ENCODE assay signal across 9 cellular contexts in the genomic region with DNA sequence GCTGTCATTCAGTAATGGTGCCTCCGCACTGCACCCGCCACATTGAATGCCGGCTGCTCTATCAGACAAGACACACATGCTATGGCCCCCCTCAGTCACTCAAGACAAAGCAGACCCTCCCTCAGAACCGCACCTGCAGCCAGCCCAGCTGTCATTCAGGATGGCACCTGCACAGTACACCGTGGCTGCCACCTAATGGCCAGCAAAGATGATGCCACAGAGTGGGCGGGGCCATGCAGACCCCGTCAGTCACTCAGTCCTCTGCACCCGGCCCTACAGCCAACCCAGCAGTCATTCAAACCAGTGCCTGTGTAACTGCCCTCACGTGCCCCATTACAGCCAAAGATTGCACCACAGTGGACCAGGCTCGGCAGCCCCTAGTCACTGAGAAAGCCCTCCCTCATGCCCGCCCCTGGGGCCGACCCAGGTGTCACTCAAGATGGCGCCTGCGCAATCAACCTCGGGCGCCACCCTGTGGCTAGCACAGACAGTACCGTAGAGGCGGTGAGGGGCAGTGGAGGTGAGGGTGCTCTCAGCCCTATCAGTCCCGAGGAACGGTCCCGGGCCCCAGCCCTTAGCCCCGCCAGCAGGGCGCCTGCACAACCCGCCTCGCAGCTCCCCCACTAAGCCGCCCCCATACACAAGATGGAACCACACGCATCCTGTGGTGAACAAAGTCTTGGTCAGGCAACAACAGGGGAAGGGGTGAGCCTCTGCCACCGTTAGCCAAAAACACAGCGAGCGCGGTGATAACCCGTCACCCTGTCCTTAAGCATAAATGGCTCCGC. TPM values are rescaled to one million over a fixed set of nuclear protein-coding genes. Genes with fewer than 3 reads are reported as not detected.
A peak's percentile ranks its signal among the peaks of the same experiment; 100 is the strongest.
DNase-seq lines count a peak whose midpoint lies in the region; ATAC-seq and TF ChIP-seq lines count a peak whose summit lies in the region.
"Had no signal": no experiment of that assay in that cellular context is flagged by ENCODE, and none has a peak within 500 bp of the region (broad histone marks: within the 10 kb centered on the region; RNA-seq: fewer than 3 reads in every experiment).

No MANE protein-coding gene starts in this region.

- in situ Hi-C loops in mammary epithelial cell (cut with MboI; ENCODE audit: low sequenced_read_pairs in 2 of 2) = no loop called here

- no peak overlapping the region for H3K27ac ChIP-seq in mammary epithelial cell (ENCODE audit: insufficient read depth, low read depth, low read length)
- peak overlapping the region; percentile 51 to 85 for H3K27ac ChIP-seq in left lung
- H3K27ac ChIP-seq in suprapubic skin = peak overlapping the region; percentile 81
- H3K27ac ChIP-seq in CD4-positive, alpha-beta memory T cell (ENCODE audit: low read depth, low read length) = no peak overlapping the region

- H3K27ac Mint-ChIP-seq in CD4-positive, alpha-beta memory T cell = no peak overlapping the region

- CTCF ChIA-PET in mammary epithelial cell (lab: Charles Lee; ENCODE audit: low non-redundant PET) = no interaction called here
- CTCF ChIA-PET in CD4-positive, alpha-beta memory T cell (lab: Charles Lee; ENCODE audit: partially characterized antibody) = no interaction called here

- no TSS peak for BruUV-seq in mammary epithelial cell (replicated peaks; lab: Mats Ljungman, UMichigan)

- POLR2A ChIA-PET in CD4-positive, alpha-beta memory T cell (lab: Charles Lee; ENCODE audit: partially characterized antibody) = no interaction called here

- intact Hi-C loops in mammary epithelial cell (cut with micrococcal nuclease) = no loop called here
- intact Hi-C loops in left lung (cut with DNase I) = no loop called here
- intact Hi-C loops in CD4-positive, alpha-beta memory T cell (cut with micrococcal nuclease) = no loop called here

- H2AFZ ChIP-seq in mammary epithelial cell (ENCODE audit: low read depth, low read length) = no peak overlapping the region

- WGBS in mammary epithelial cell (ENCODE audit: low coverage, missing lambda C conversion rate) = 40% methylated on average over 11 of the region's 33 CpGs
- 36% methylated on average over 11 of the region's 33 CpGs for WGBS in suprapubic skin

- peaks cover 9 to 74% (median 59%) of the 10 kb centered on the region in 8 donors for H3K9me3 Mint-ChIP-seq in CD4-positive, alpha-beta memory T cell

- H4K20me1 ChIP-seq in mammary epithelial cell (ENCODE audit: insufficient read depth, low read length) = no peaks in the 10 kb centered on the region

- TF ChIP-seq POLR2A in suprapubic skin (IDR thresholded peaks at IDR 0.05) = no peak

- TF ChIP-seq EP300 in suprapubic skin (IDR thresholded peaks at IDR 0.05) = no peak

- H3K36me3 Mint-ChIP-seq in CD4-positive, alpha-beta memory T cell = peaks cover 15 to 24% of the 10 kb centered on the region in 2 donors

- H3K4me1 ChIP-seq in mammary epithelial cell (ENCODE audit: insufficient read depth, low read length) = no peaks in the 10 kb centered on the region
- no peaks in the 10 kb centered on the region for H3K4me1 ChIP-seq in left lung
- H3K4me1 ChIP-seq in suprapubic skin = peaks cover 13% of the 10 kb centered on the region
- H3K4me1 ChIP-seq in CD4-positive, alpha-beta memory T cell (ENCODE audit: insufficient read depth, low read length) = no peaks in the 10 kb centered on the region

- dilution Hi-C loops in mammary epithelial cell (cut with HindIII; ENCODE audit: low sequenced_read_pairs) = no loop called here

- H3K9ac ChIP-seq in mammary epithelial cell (ENCODE audit: insufficient read depth, low read length) = no peak overlapping the region

- H3K36me3 ChIP-seq in mammary epithelial cell (ENCODE audit: insufficient read depth, low read length) (no peaks in the 10 kb centered on the region), left lung (no peaks in the 10 kb centered on the region), suprapubic skin (no peaks in the 10 kb centered on the region)
- no peaks in the 10 kb centered on the region for H3K36me3 ChIP-seq in CD4-positive, alpha-beta memory T cell (ENCODE audit: insufficient read depth, low read length)

- H3K27me3 Mint-ChIP-seq in CD4-positive, alpha-beta memory T cell = peaks cover 0 to 2% of the 10 kb centered on the region in 2 donors

- peaks cover 0 to 3% (median under 1%) of the 10 kb centered on the region in 4 donors for H3K4me1 Mint-ChIP-seq in CD4-positive, alpha-beta memory T cell

- H3K4me3 ChIP-seq in mammary epithelial cell (replicated peaks in 1 of 3; ENCODE audit: insufficient read depth in 1 of 3, low read depth in 2 of 3, low read length in 3 of 3) = no peak overlapping the region
- peak overlapping the region; percentile 35 to 37 for H3K4me3 ChIP-seq in left lung
- peak overlapping the region; percentile 49 for H3K4me3 ChIP-seq in suprapubic skin
- H3K4me3 ChIP-seq in CD4-positive, alpha-beta memory T cell (ENCODE audit: low read length in 2 of 2) = peak overlapping the region in 1 of 2 donors; percentile 19

- H3K27me3 ChIP-seq in mammary epithelial cell (ENCODE audit: insufficient read depth, low read length) = no peaks in the 10 kb centered on the region
- H3K27me3 ChIP-seq in left lung = peaks cover 0 to 49% of the 10 kb centered on the region in 2 donors
- no peaks in the 10 kb centered on the region for H3K27me3 ChIP-seq in suprapubic skin
- no peaks in the 10 kb centered on the region for H3K27me3 ChIP-seq in CD4-positive, alpha-beta memory T cell (ENCODE audit: insufficient read depth, low read length)

- ATAC-seq in left lung = peak; percentile 58
- no peak for ATAC-seq in HG03025 (IDR thresholded peaks at IDR 0.05; ENCODE audit: low FRiP score, unreplicated experiment)
- no peak for ATAC-seq in HG02759 (IDR thresholded peaks at IDR 0.05; ENCODE audit: unreplicated experiment)

- H3K9me3 ChIP-seq in mammary epithelial cell (replicated peaks; ENCODE audit: insufficient read depth, low read length) (peaks cover 36% of the 10 kb centered on the region), left lung (peaks cover 0 to 51% of the 10 kb centered on the region in 2 donors), suprapubic skin (no peaks in the 10 kb centered on the region)
- no peaks in the 10 kb centered on the region for H3K9me3 ChIP-seq in CD4-positive, alpha-beta memory T cell (ENCODE audit: control insufficient read depth in 1 of 2, low read length in 2 of 2)

- H3K79me2 ChIP-seq in mammary epithelial cell (ENCODE audit: insufficient read depth, low read length) = no peaks in the 10 kb centered on the region

- DNase-seq in mammary epithelial cell = peak; percentile 2
- peak; percentile 75 to 88 for DNase-seq in left lung
- DNase-seq in suprapubic skin (ENCODE audit: low spot score in 2 of 2) = peak; percentile 82 to 83
- DNase-seq in foreskin melanocyte = no peak
- DNase-seq in CD4-positive, alpha-beta memory T cell = no peak
- DNase-seq: SW 1271 had no signal

- TF ChIP-seq CTCF in LNCAP (IDR thresholded peaks at IDR 0.05) = peak; percentile 45
- no peak for TF ChIP-seq CTCF in mammary epithelial cell (conservative IDR thresholded peaks at IDR 0.05 in 1 of 2, IDR thresholded peaks at IDR 0.05 in 1 of 2; ENCODE audit: extremely low read depth in 1 of 2, insufficient read depth in 1 of 2, low read depth in 1 of 2, low read length in 2 of 2)
- TF ChIP-seq CTCF in left lung (IDR thresholded peaks at IDR 0.05) = peak in 1 of 2 donors; percentile 21
- TF ChIP-seq CTCF in suprapubic skin (IDR thresholded peaks at IDR 0.05) = peak; percentile 14 to 46

- H3K4me2 ChIP-seq in mammary epithelial cell (ENCODE audit: insufficient read depth, low read depth, low read length) = no peak overlapping the region

- peak overlapping the region in 2 of 8 donors; percentile 24 to 63 for H3K4me3 Mint-ChIP-seq in CD4-positive, alpha-beta memory T cell

RNA-seq across cellular contexts. Expression of a gene that starts 2.4 kb away (rescaled TPM):
- total RNA-seq in mammary epithelial cell (1 to 10 TPM in 1 of 2 donors, under 1 TPM in 1; 0.07 to 3.2 TPM), left lung (1 to 10 TPM; 6.3 to 6.9 TPM), suprapubic skin (10 to 100 TPM in 1 of 4 donors, 1 to 10 TPM in 3; 4.0 to 11.5 (median 5.8) TPM)
- not detected for polyA plus RNA-seq in mammary epithelial cell
- polyA minus RNA-seq in mammary epithelial cell = not detected
- total RNA-seq in CD4-positive, alpha-beta memory T cell = not detected
- not detected for polyA plus RNA-seq in CD4-positive, alpha-beta memory T cell

RNA-seq across cellular contexts. Expression of a gene that starts 2.4 kb away (rescaled TPM):
- total RNA-seq in mammary epithelial cell (not detected), left lung (under 1 TPM; 0.12 to 0.45 TPM), suprapubic skin (under 1 TPM in 1 of 4 donors, not detected in 3; 0.72 TPM)
- polyA plus RNA-seq in mammary epithelial cell = not detected
- not detected for polyA minus RNA-seq in mammary epithelial cell
- not detected for total RNA-seq in CD4-positive, alpha-beta memory T cell
- polyA plus RNA-seq in CD4-positive, alpha-beta memory T cell = not detected

Comparison
In these comparisons a context has a peak if more than half of its experiments do, and no peak if none do; other contexts are left out.
1. CTCF ChIP-seq: peak in LNCAP (single experiment) and suprapubic skin (2 of 2); none in mammary epithelial cell (0 of 2).
2. DNase-seq: peak in mammary epithelial cell (single experiment), left lung (2 of 2) and suprapubic skin (2 of 2); none in foreskin melanocyte (single experiment) and CD4-positive, alpha-beta memory T cell (0 of 5).
3. H3K27ac ChIP-seq: peak in left lung (2 of 2) and suprapubic skin (single experiment); none in mammary epithelial cell (single experiment) and CD4-positive, alpha-beta memory T cell (single experiment).
4. H3K4me3 ChIP-seq: peak in left lung (2 of 2) and suprapubic skin (single experiment); none in mammary epithelial cell (0 of 3).